ENCODE assay signal across 8 cellular contexts in the genomic region with DNA sequence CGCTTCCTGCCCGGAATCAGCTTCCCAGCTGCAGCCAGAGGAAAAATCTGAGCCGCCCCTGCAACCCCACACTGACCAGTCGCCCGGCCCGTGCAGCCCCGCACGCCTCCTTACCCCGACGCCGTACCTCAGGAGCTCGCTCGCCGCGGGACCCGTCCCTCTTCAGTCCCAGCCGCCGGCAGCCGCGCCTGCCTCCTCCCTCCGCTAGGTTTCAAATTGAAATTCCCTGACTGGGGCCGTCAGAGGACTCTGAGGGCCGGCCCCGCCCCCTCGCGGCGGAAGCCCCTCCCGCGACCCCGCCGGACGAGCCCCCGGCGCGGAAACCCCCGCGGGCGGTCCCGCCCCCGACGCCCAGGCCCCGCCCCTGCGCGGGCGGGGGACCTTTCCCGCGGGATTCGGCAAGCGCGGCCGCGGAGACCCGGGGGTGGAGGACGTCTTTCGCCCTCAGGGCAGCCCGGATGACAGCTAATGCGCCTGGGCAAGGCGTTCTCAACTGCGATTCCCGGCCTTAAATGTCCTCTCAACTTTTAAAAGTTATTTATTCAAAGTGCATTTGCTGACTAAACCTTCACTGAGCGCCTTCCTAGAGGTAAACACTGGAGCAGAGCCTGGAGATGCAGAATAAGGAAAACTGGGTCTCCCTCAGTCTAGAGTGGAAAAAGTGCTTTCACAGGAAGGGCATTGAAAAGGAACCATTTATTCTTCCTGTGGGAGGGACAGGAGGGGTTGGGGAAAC. TPM values are rescaled to one million over a fixed set of nuclear protein-coding genes. Genes with fewer than 3 reads are reported as not detected.
DNase-seq lines count a peak whose midpoint lies in the region; ATAC-seq, FAIRE-seq and TF ChIP-seq lines count a peak whose summit lies in the region.

EPB41L2 (minus strand) TSS at position 218 of the 736 bp plus-strand sequence. CDS start 106,760 bp downstream, outside the sequence.

- peak within 1 kb of the TSS; percentile 82 to 91 (median 88) for H3K4me3 Mint-ChIP-seq in CD4-positive, CD25-positive, alpha-beta regulatory T cell
- H3K4me3 Mint-ChIP-seq in naive thymus-derived CD8-positive, alpha-beta T cell, result peak within 1 kb of the TSS; percentile 80 to 93 (median 89)

- H3K9me3 Mint-ChIP-seq in CD4-positive, CD25-positive, alpha-beta regulatory T cell, result peaks cover 0 to 7% (median 0%) of the 10 kb centered on the region in 7 donors
- H3K9me3 Mint-ChIP-seq in naive thymus-derived CD8-positive, alpha-beta T cell, result no peaks in the 10 kb centered on the region

- H3K4me1 Mint-ChIP-seq in CD4-positive, CD25-positive, alpha-beta regulatory T cell, result peaks cover 7 to 24% (median 18%) of the 10 kb centered on the region in 4 donors
- H3K4me1 Mint-ChIP-seq in naive thymus-derived CD8-positive, alpha-beta T cell, result peaks cover 6 to 27% (median 21%) of the 10 kb centered on the region in 4 donors

- H3K27me3 Mint-ChIP-seq in CD4-positive, CD25-positive, alpha-beta regulatory T cell, result peaks cover 31% of the 10 kb centered on the region
- no peaks in the 10 kb centered on the region for H3K27me3 Mint-ChIP-seq in naive thymus-derived CD8-positive, alpha-beta T cell

- no peaks in the 10 kb centered on the region for H3K36me3 Mint-ChIP-seq in CD4-positive, CD25-positive, alpha-beta regulatory T cell
- no peaks in the 10 kb centered on the region for H3K36me3 Mint-ChIP-seq in naive thymus-derived CD8-positive, alpha-beta T cell

- H3K27ac ChIP-seq in CD4-positive, CD25-positive, alpha-beta regulatory T cell (ENCODE audit: insufficient read depth, low read length, poor library complexity, severe bottlenecking), result no peak within 1 kb of the TSS
- H3K27ac ChIP-seq in fibroblast of lung (ENCODE audit: insufficient read depth, low read length), result peak within 1 kb of the TSS; percentile 71

- peak within 1 kb of the TSS; percentile 59 for H3K4me2 ChIP-seq in fibroblast of lung (ENCODE audit: extremely low read depth, insufficient read depth, low read length)

- H3K4me3 ChIP-seq in CD4-positive, CD25-positive, alpha-beta regulatory T cell (ENCODE audit: low read depth, low read length), result peak within 1 kb of the TSS; percentile 77
- H3K4me3 ChIP-seq in fibroblast of lung (replicated peaks in 1 of 4; ENCODE audit: control extremely low read depth in 1 of 4, insufficient read depth in 1 of 4, low read depth in 3 of 4, low read length in 4 of 4), result peak within 1 kb of the TSS; percentile 80 to 90 (median 84)

- POLR2A ChIA-PET in naive thymus-derived CD8-positive, alpha-beta T cell (lab: Charles Lee), result interaction anchor here (0.9 kb wide), 1 partner anchor 14 kb away, joined by 3 read pairs; no protein-coding TSS in a partner anchor

- H3K9me3 ChIP-seq in CD4-positive, CD25-positive, alpha-beta regulatory T cell (ENCODE audit: control insufficient read depth in 2 of 2, low read length in 2 of 2), result no peaks in the 10 kb centered on the region
- no peaks in the 10 kb centered on the region for H3K9me3 ChIP-seq in fibroblast of lung (ENCODE audit: control insufficient read depth, insufficient read depth, low read depth, low read length)

- no peaks in the 10 kb centered on the region for H4K20me1 ChIP-seq in fibroblast of lung (ENCODE audit: control insufficient read depth, extremely low read depth, insufficient read depth, low read length)

- H3K27me3 ChIP-seq in CD4-positive, CD25-positive, alpha-beta regulatory T cell (ENCODE audit: control insufficient read depth, insufficient read depth, low read length), result peaks cover 2% of the 10 kb centered on the region
- no peaks in the 10 kb centered on the region for H3K27me3 ChIP-seq in fibroblast of lung (ENCODE audit: control insufficient read depth, insufficient read depth, low read length)

- H2AFZ ChIP-seq in fibroblast of lung (ENCODE audit: low read length), result peak within 1 kb of the TSS; percentile 59

- FAIRE-seq in RCC 7860 (lab: Jason Lieb, UNC), result no peak

- H3K36me3 ChIP-seq in CD4-positive, CD25-positive, alpha-beta regulatory T cell (ENCODE audit: control insufficient read depth, insufficient read depth, low read length), result no peaks in the 10 kb centered on the region
- no peaks in the 10 kb centered on the region for H3K36me3 ChIP-seq in fibroblast of lung (ENCODE audit: control insufficient read depth, insufficient read depth, low read length)

- H3K9ac ChIP-seq in fibroblast of lung (ENCODE audit: insufficient read depth, low read length), result peak within 1 kb of the TSS; percentile 77

- peak; percentile 71 to 73 for ATAC-seq in CD4-positive, CD25-positive, alpha-beta regulatory T cell (ENCODE audit: low read depth in 2 of 2)
- ATAC-seq in GM19351 (IDR thresholded peaks at IDR 0.05; ENCODE audit: unreplicated experiment), result peak; percentile 67
- ATAC-seq in HG03520 (IDR thresholded peaks at IDR 0.05; ENCODE audit: unreplicated experiment), result peak; percentile 70
- peak; percentile 89 to 90 for ATAC-seq in naive thymus-derived CD8-positive, alpha-beta T cell

- H3K27ac Mint-ChIP-seq in CD4-positive, CD25-positive, alpha-beta regulatory T cell, result peak within 1 kb of the TSS; percentile 43 to 82 (median 56)
- H3K27ac Mint-ChIP-seq in naive thymus-derived CD8-positive, alpha-beta T cell, result peak within 1 kb of the TSS; percentile 30 to 89 (median 70)

- H3K79me2 ChIP-seq in fibroblast of lung (ENCODE audit: control insufficient read depth, insufficient read depth, low read length), result peaks cover 43% of the 10 kb centered on the region

- DNase-seq in CD4-positive, CD25-positive, alpha-beta regulatory T cell, result peak; percentile 62 to 81 (median 69)
- peak; percentile 72 for DNase-seq in RCC 7860 (ENCODE audit: low spot score)
- DNase-seq in activated T-helper 1 cell treated with anti-CD3 and anti-CD28 coated beads, Interleukin-2, amount 50 U/mL, for 16 hours (ENCODE audit: low read depth in 1 of 2, low spot score in 1 of 2), result peak; percentile 42 to 66
- peak; percentile 86 to 88 for DNase-seq in fibroblast of lung (ENCODE audit: low read depth in 2 of 2)
- peak; percentile 67 to 88 (median 80) for DNase-seq in naive thymus-derived CD8-positive, alpha-beta T cell
- DNase-seq in stimulated activated naive CD4-positive, alpha-beta T cell (lab: John Stamatoyannopoulos, UW), result peak; percentile 36 to 76 (median 72)

- H3K4me1 ChIP-seq in CD4-positive, CD25-positive, alpha-beta regulatory T cell (ENCODE audit: control insufficient read depth, insufficient read depth, low read length, poor library complexity, severe bottlenecking), result peaks cover 20% of the 10 kb centered on the region
- H3K4me1 ChIP-seq in fibroblast of lung (ENCODE audit: control insufficient read depth, extremely low read depth, insufficient read depth, low read length), result peaks cover 9% of the 10 kb centered on the region

- peak in 1 of 2 donors; percentile 11 for TF ChIP-seq CTCF in fibroblast of lung (conservative IDR thresholded peaks at IDR 0.05 in 1 of 2, IDR thresholded peaks at IDR 0.05 in 1 of 2; ENCODE audit: low read depth in 1 of 2, low read length in 2 of 2)

RNA-seq across cellular contexts. Expression of gene EPB41L2, which starts in this region (rescaled TPM):
- 13.6 TPM for total RNA-seq in CD4-positive, CD25-positive, alpha-beta regulatory T cell
- 1 to 10 TPM; 3.3 to 4.1 (median 3.6) TPM for polyA plus RNA-seq in CD4-positive, CD25-positive, alpha-beta regulatory T cell
- total RNA-seq in fibroblast of lung, result 68.3 and 113 TPM in 2 replicates
- 146 and 264 TPM in 2 replicates for polyA plus RNA-seq in fibroblast of lung
- polyA plus RNA-seq in fibroblast of lung (2012), result 119 and 231 TPM in 2 replicates
- 250 and 335 TPM in 2 replicates for polyA minus RNA-seq in fibroblast of lung (ENCODE audit: low replicate concordance)
- total RNA-seq in naive thymus-derived CD8-positive, alpha-beta T cell, result 10 to 100 TPM; 22.0 to 31.1 TPM
- 1 to 10 TPM; 1.8 to 3.3 (median 2.4) TPM for polyA plus RNA-seq in naive thymus-derived CD8-positive, alpha-beta T cell

Comparison
In these comparisons a context has a peak if more than half of its experiments do, and no peak if none do; other contexts are left out.
1. RNA of gene EPB41L2 (polyA plus RNA-seq): 119 to 264 TPM in fibroblast of lung; 3.3 to 4.1 TPM in CD4-positive, CD25-positive, alpha-beta regulatory T cell and 1.8 to 3.3 TPM in naive thymus-derived CD8-positive, alpha-beta T cell; every median in the first group is over 10 times any median in the second.
2. Peak in every context shown above with its lines, with median percentiles within 50 percentile points of each other: ATAC-seq and DNase-seq.